ENCODE assay signal across 16 cellular contexts in the genomic region with DNA sequence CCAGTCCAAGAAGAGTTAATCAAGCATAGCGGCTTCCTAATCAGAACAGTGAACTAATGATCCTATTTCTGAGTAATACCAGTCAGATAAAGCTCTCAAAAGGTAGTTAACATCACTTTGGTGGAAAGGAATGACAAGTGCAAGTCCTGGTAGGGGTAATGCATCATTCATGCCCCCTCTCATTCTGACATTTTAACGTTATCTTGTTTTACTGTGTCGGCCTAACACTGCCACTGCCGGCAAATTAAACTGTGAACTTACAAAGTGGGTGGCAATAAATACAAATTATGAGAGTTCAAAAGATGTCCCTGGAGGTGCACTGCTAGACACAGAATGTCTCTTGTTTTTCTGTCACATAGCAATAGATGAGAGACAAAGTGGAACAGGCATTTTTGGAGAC.
DNase-seq lines count a peak whose midpoint lies in the region; ATAC-seq and TF ChIP-seq lines count a peak whose summit lies in the region.
"Had no signal": no experiment of that assay in that cellular context is flagged by ENCODE, and none has a peak within 500 bp of the region (broad histone marks: within the 10 kb centered on the region; RNA-seq: fewer than 3 reads in every experiment).

No MANE protein-coding gene starts in this region.

- H3K4me3 ChIP-seq in GM23248 (no peak overlapping the region), RWPE2 (ENCODE audit: severe bottlenecking) (no peak overlapping the region), subcutaneous abdominal adipose tissue (ENCODE audit: low read depth in 1 of 5, low read length in 5 of 5) (no peak overlapping the region)

- H3K4me1 ChIP-seq in GM23248 (ENCODE audit: insufficient read depth) (peaks cover 12% of the 10 kb centered on the region), RWPE2 (ENCODE audit: insufficient read depth, poor library complexity, severe bottlenecking) (peaks cover 12% of the 10 kb centered on the region), subcutaneous abdominal adipose tissue (ENCODE audit: control insufficient read depth in 5 of 5, insufficient read depth in 5 of 5, low read length in 5 of 5) (peaks cover 0 to 52% (median 36%) of the 10 kb centered on the region in 5 donors)

- DNase-seq in GM23248 (no peak), RWPE2 (ENCODE audit: low spot score) (no peak), left kidney (ENCODE audit: low read depth, low spot score) (peak; percentile 35), mesenteric fat pad (ENCODE audit: low spot score) (no peak), GM10248 (ENCODE audit: extremely low spot score) (no peak), NCI-H1048 (lab: John Stamatoyannopoulos, UW) (no peak)
- DNase-seq: C1 segment of cervical spinal cord; DMS 273 treated with DMSO at 0.1 percent for 48 hours; NCI-H1092 treated with DMSO at 0.1 percent for 48 hours; NCI-H1694; NCI-H345; NCI-H526 treated with DMSO at 0.1 percent for 48 hours; NK-92 treated with Interleukin-12 subunit alpha and Interleukin-12 subunit beta, amount 100 ng/mL, for 24 hours; SK-N-SH had no signal

- in situ Hi-C loops in GM23248 (cut with MboI), result no loop called here

- no peaks in the 10 kb centered on the region for H3K9me2 ChIP-seq in GM23248 (ENCODE audit: insufficient read depth)
- H3K9me2 ChIP-seq: SK-N-SH had no signal

- H3K9ac ChIP-seq in GM23248 (no peak overlapping the region), subcutaneous abdominal adipose tissue (ENCODE audit: low read length in 5 of 5) (peak overlapping the region in 1 of 5 donors; percentile 67)
- H3K9ac ChIP-seq: SK-N-SH had no signal

- no peak overlapping the region for H3K4me2 ChIP-seq in GM23248 (ENCODE audit: unreplicated experiment)
- H3K4me2 ChIP-seq: SK-N-SH had no signal

- 95 to 96% methylated on average over 4 of the region's 4 CpGs for WGBS in GM23248 (ENCODE audit: low coverage in 1 of 2, low lambda C conversion rate in 2 of 2, missing lambda C conversion rate in 2 of 2), 2 experiments

- no peaks in the 10 kb centered on the region for H3K27me3 ChIP-seq in GM23248 (replicated peaks; ENCODE audit: insufficient read depth)
- no peaks in the 10 kb centered on the region for H3K27me3 ChIP-seq in RWPE2 (ENCODE audit: insufficient read depth, poor library complexity, severe bottlenecking)
- no peaks in the 10 kb centered on the region for H3K27me3 ChIP-seq in subcutaneous abdominal adipose tissue (ENCODE audit: control insufficient read depth in 5 of 5, insufficient read depth in 4 of 5, low read length in 5 of 5)

- H3K36me3 ChIP-seq in GM23248 (ENCODE audit: low read depth) (no peaks in the 10 kb centered on the region), RWPE2 (ENCODE audit: low read depth) (no peaks in the 10 kb centered on the region), subcutaneous abdominal adipose tissue (ENCODE audit: control insufficient read depth in 5 of 5, insufficient read depth in 5 of 5, low read length in 5 of 5) (peaks cover 0 to 4% (median 0%) of the 10 kb centered on the region in 5 donors)

- H3K27ac ChIP-seq in GM23248 (peak overlapping the region; percentile 50), RWPE2 (ENCODE audit: poor library complexity, severe bottlenecking) (peak overlapping the region; percentile 58), subcutaneous abdominal adipose tissue (ENCODE audit: low read depth, low read length) (peak overlapping the region; percentile 92)

- POLR2A ChIA-PET in GM10248 (lab: Yijun Ruan, JAX), result no interaction called here

- H3K9me3 ChIP-seq in GM23248 (ENCODE audit: low read depth), result no peaks in the 10 kb centered on the region
- no peaks in the 10 kb centered on the region for H3K9me3 ChIP-seq in RWPE2 (ENCODE audit: severe bottlenecking)
- H3K9me3 ChIP-seq in subcutaneous abdominal adipose tissue (ENCODE audit: control insufficient read depth in 5 of 5, low read length in 5 of 5), result no peaks in the 10 kb centered on the region
- H3K9me3 ChIP-seq: SK-N-SH had no signal

- H2AFZ ChIP-seq in GM23248, result no peak overlapping the region

- H3K79me2 ChIP-seq in GM23248 (ENCODE audit: insufficient read depth), result peaks cover 32% of the 10 kb centered on the region; the same call in 1 of the 2 replicates

- no peaks in the 10 kb centered on the region for H4K20me1 ChIP-seq in GM23248 (ENCODE audit: insufficient read depth)

- H3F3A ChIP-seq in GM23248 (ENCODE audit: insufficient read depth), result peaks cover 23% of the 10 kb centered on the region; the same call in 1 of the 2 replicates

- TF ChIP-seq CTCF in RWPE2 (IDR thresholded peaks at IDR 0.05; ENCODE audit: poor library complexity, severe bottlenecking) (no peak), GM10248 (IDR thresholded peaks at IDR 0.05; ENCODE audit: control extremely low read depth, extremely low read depth, low read depth, missing control alignments) (no peak)

- CTCF ChIA-PET in GM10248 (lab: Yijun Ruan, JAX), result no interaction called here

- ATAC-seq in RWPE2 (ENCODE audit: low read depth), result no peak
- ATAC-seq: HCT116 had no signal
